ENCODE assay signal across 14 cellular contexts in genomic region chr9:114777841-114778240, GRCh38. TPM values are rescaled to one million over a fixed set of nuclear protein-coding genes. Genes with fewer than 3 reads are reported as not detected.
DNase-seq lines count a peak whose midpoint lies in the region; ATAC-seq lines count a peak whose summit lies in the region.
"Had no signal": no experiment of that assay in that cellular context is flagged by ENCODE, and none has a peak within 500 bp of the region (broad histone marks: within the 10 kb centered on the region; RNA-seq: fewer than 3 reads in every experiment).

No MANE protein-coding gene starts in this region.

- H3K4ac ChIP-seq in mesendoderm (ENCODE audit: low read depth, low read length): no peak overlapping the region

- no peak overlapping the region for H3K4me3 ChIP-seq in mesendoderm (ENCODE audit: low read length)
- H3K4me3 ChIP-seq: SJCRH30 had no signal

- whole genome bisulfite sequencing in mesendoderm (ENCODE audit: extremely low coverage, insufficient coverage, low lambda C conversion rate): no CpG with 5 or more reads among the region's 4 CpGs

- no peak overlapping the region for H4K8ac ChIP-seq in mesendoderm (ENCODE audit: low read depth, low read length)

- H3K27me3 Mint-ChIP-seq in T-cell: peaks cover 0 to 7% of the 10 kb centered on the region in 2 donors
- peaks cover 5% of the 10 kb centered on the region for H3K27me3 Mint-ChIP-seq in activated T-cell treated with anti-CD3 and anti-CD28 coated beads, Interleukin-2, amount 50 U/mL, for 4 hours (ENCODE audit: low read depth)

- H2BK15ac ChIP-seq in mesendoderm (replicated peaks; ENCODE audit: low read depth): no peak overlapping the region

- H3K4me2 ChIP-seq in mesendoderm (ENCODE audit: low read length): no peak overlapping the region

- no peak overlapping the region for H3K4me3 Mint-ChIP-seq in T-cell
- no peak overlapping the region for H3K4me3 Mint-ChIP-seq in activated T-cell treated with anti-CD3 and anti-CD28 coated beads, Interleukin-2, amount 50 U/mL, for 4 hours

- no peaks in the 10 kb centered on the region for H3K79me1 ChIP-seq in mesendoderm (ENCODE audit: low read length)

- ATAC-seq in T-cell (replicated peaks in 1 of 4) (peak; percentile 93 to 100 (median 98)), GM18868 (IDR thresholded peaks at IDR 0.05; ENCODE audit: unreplicated experiment) (no peak), HG03135 (IDR thresholded peaks at IDR 0.05; ENCODE audit: unreplicated experiment) (no peak)
- ATAC-seq in activated T-cell treated with anti-CD3 and anti-CD28 coated beads, Interleukin-2, amount 50 U/mL, for 4 hours: peak; percentile 99

- H3K4me1 ChIP-seq in mesendoderm (ENCODE audit: control insufficient read depth, low read depth, low read length): peaks cover 3% of the 10 kb centered on the region

- H3K9me3 Mint-ChIP-seq in T-cell: peaks cover 0 to 4% (median 0%) of the 10 kb centered on the region in 3 donors
- no peaks in the 10 kb centered on the region for H3K9me3 Mint-ChIP-seq in activated T-cell treated with anti-CD3 and anti-CD28 coated beads, Interleukin-2, amount 50 U/mL, for 4 hours

- H3K36me3 ChIP-seq in mesendoderm (ENCODE audit: control insufficient read depth, insufficient read depth, low read length): no peaks in the 10 kb centered on the region
- H3K36me3 ChIP-seq: SJCRH30 had no signal

- DNase-seq in T-cell (peak in 29 of 34 experiments; percentile 5 to 55 (median 32)), mesendoderm (peak; percentile 39), GF-D8 (lab: John Stamatoyannopoulos, UW) (no peak), SW 1271 (lab: John Stamatoyannopoulos, UW) (no peak)
- peak; percentile 43 for DNase-seq in activated T-cell treated with anti-CD3 and anti-CD28 coated beads, Interleukin-2, amount 50 U/mL, for 4 hours
- DNase-seq in stimulated activated CD8-positive, alpha-beta memory T cell treated with anti-CD3 and anti-CD28 coated beads, Interleukin-4, amount 100 ng/mL, for 4 hours (ENCODE audit: low read depth in 2 of 2, low spot score in 1 of 2): peak; percentile 6 to 28
- DNase-seq: COR-L47, kidney glomerular epithelial cell, MV-4-11, NCI-H524 treated with DMSO at 0.1 percent for 48 hours had no signal

- no peak overlapping the region for H2BK5ac ChIP-seq in mesendoderm (ENCODE audit: low read length)

- H2AK5ac ChIP-seq in mesendoderm (ENCODE audit: low read length): no peak overlapping the region

- H3K27ac Mint-ChIP-seq in T-cell: no peak overlapping the region

- H3K23ac ChIP-seq in mesendoderm (ENCODE audit: low read length): no peak overlapping the region

- no peak overlapping the region for H4K5ac ChIP-seq in mesendoderm (ENCODE audit: low read length)

- CTCF ChIA-PET in T-cell (lab: Charles Lee): no interaction called here

- peaks cover 30 to 46% (median 31%) of the 10 kb centered on the region in 3 donors for H3K4me1 Mint-ChIP-seq in T-cell
- H3K4me1 Mint-ChIP-seq in activated T-cell treated with anti-CD3 and anti-CD28 coated beads, Interleukin-2, amount 50 U/mL, for 4 hours (ENCODE audit: low read depth): peaks cover 30% of the 10 kb centered on the region

- no peak overlapping the region for H3K56ac ChIP-seq in mesendoderm (ENCODE audit: low read length)

- H3K27me3 ChIP-seq in mesendoderm (ENCODE audit: insufficient read depth, low read length, poor library complexity): no peaks in the 10 kb centered on the region

- no peaks in the 10 kb centered on the region for H3K79me2 ChIP-seq in mesendoderm (ENCODE audit: control insufficient read depth, insufficient read depth, low read length)

- H3K9ac ChIP-seq in mesendoderm (ENCODE audit: low read length): no peak overlapping the region

- no peaks in the 10 kb centered on the region for H3K36me3 Mint-ChIP-seq in T-cell
- H3K36me3 Mint-ChIP-seq in activated T-cell treated with anti-CD3 and anti-CD28 coated beads, Interleukin-2, amount 50 U/mL, for 4 hours (ENCODE audit: insufficient read depth): no peaks in the 10 kb centered on the region

- no peak overlapping the region for H3K27ac ChIP-seq in mesendoderm (ENCODE audit: low read depth, low read length)
- H3K27ac ChIP-seq: SJCRH30 had no signal

- POLR2A ChIA-PET in T-cell (lab: Charles Lee): no interaction called here

- no peak overlapping the region for H3K18ac ChIP-seq in mesendoderm (ENCODE audit: low read length)

- no peak overlapping the region for H2BK120ac ChIP-seq in mesendoderm (ENCODE audit: low read depth, low read length)

RNA-seq across cellular contexts. Expression of gene TNFSF15, which starts 28.0 kb away (rescaled TPM):
- under 1 TPM in 1 of 5 donors, not detected in 4; 0.07 TPM for total RNA-seq in T-cell
- total RNA-seq in activated T-cell treated with anti-CD3 and anti-CD28 coated beads, Interleukin-2, amount 50 U/mL, for 4 hours: under 1 TPM; 0.32 to 0.53 (median 0.43) TPM
- polyA plus RNA-seq in mesendoderm (2013, experiment 1 of 2): 0.13 TPM
- polyA plus RNA-seq in mesendoderm (2013, experiment 2 of 2): 0.11 TPM
- polyA plus RNA-seq: neural cell had no signal

Comparison
In these comparisons a context has a peak if more than half of its experiments do, and no peak if none do; other contexts are left out.
1. ATAC-seq: peak in T-cell (4 of 4) and activated T-cell treated with anti-CD3 and anti-CD28 coated beads, Interleukin-2, amount 50 U/mL, for 4 hours (2 of 2); none in GM18868 (single experiment) and HG03135 (single experiment).
2. DNase-seq: peak in T-cell (29 of 34), activated T-cell treated with anti-CD3 and anti-CD28 coated beads, Interleukin-2, amount 50 U/mL, for 4 hours (single experiment), mesendoderm (single experiment) and stimulated activated CD8-positive, alpha-beta memory T cell treated with anti-CD3 and anti-CD28 coated beads, Interleukin-4, amount 100 ng/mL, for 4 hours (2 of 2); none in GF-D8 (single experiment) and SW 1271 (0 of 2).